9 cellular contexts compared by ENCODE assay signal in genomic region chr13:33153421-33154381, GRCh38.
DNase-seq lines count a peak whose midpoint lies in the region; ATAC-seq and TF ChIP-seq lines count a peak whose summit lies in the region.
"Had no signal": no experiment of that assay in that cellular context is flagged by ENCODE, and none has a peak within 500 bp of the region (broad histone marks: within the 10 kb centered on the region; RNA-seq: fewer than 3 reads in every experiment).

No MANE protein-coding gene starts in this region.

- H3K27me3 ChIP-seq in esophagus muscularis mucosa (no peaks in the 10 kb centered on the region), tibial nerve (no peaks in the 10 kb centered on the region)

- H3K4me1 ChIP-seq in esophagus muscularis mucosa (peaks cover 4 to 66% (median 42%) of the 10 kb centered on the region in 4 donors), tibial nerve (peaks cover 0 to 62% (median 19%) of the 10 kb centered on the region in 4 donors)

- 73% methylated on average over 16 of the region's 17 CpGs for WGBS in esophagus muscularis mucosa
- 35 to 40% methylated on average over 17 of the region's 17 CpGs for WGBS in tibial nerve, 2 donors

- no peak for TF ChIP-seq POLR2A in esophagus muscularis mucosa (IDR thresholded peaks at IDR 0.05; ENCODE audit: low read depth)
- no peak for TF ChIP-seq POLR2A in tibial nerve (IDR thresholded peaks at IDR 0.05)

- intact Hi-C loops in esophagus muscularis mucosa (cut with DNase I) = no loop called here

- H3K4me3 ChIP-seq in esophagus muscularis mucosa = no peak overlapping the region
- no peak overlapping the region for H3K4me3 ChIP-seq in tibial nerve

- TF ChIP-seq CTCF in esophagus muscularis mucosa (IDR thresholded peaks at IDR 0.05) = peak in 1 of 3 experiments; percentile 16
- TF ChIP-seq CTCF in tibial nerve (IDR thresholded peaks at IDR 0.05) = peak in 2 of 5 experiments; percentile 9 to 22

- TF ChIP-seq EP300 in esophagus muscularis mucosa (IDR thresholded peaks at IDR 0.05) = no peak
- peak in 1 of 2 donors; percentile 65 for TF ChIP-seq EP300 in tibial nerve (IDR thresholded peaks at IDR 0.05)

- H3K27ac ChIP-seq in esophagus muscularis mucosa (replicated peaks in 1 of 4) (peak overlapping the region; percentile 49 to 70 (median 52)), tibial nerve (peak overlapping the region; percentile 44 to 87 (median 66))

- H3K36me3 ChIP-seq in esophagus muscularis mucosa (peaks cover 0 to 27% (median 22%) of the 10 kb centered on the region in 4 donors), tibial nerve (peaks cover 0 to 43% (median 0%) of the 10 kb centered on the region in 3 donors)

- in situ Hi-C loops in SK-MEL-5 (cut with HindIII; ENCODE audit: low pct_unique_long_range_greater_than_20kb, low sequenced_read_pairs) = no loop called here

- no peak for ATAC-seq in HG02763 (IDR thresholded peaks at IDR 0.05; ENCODE audit: unreplicated experiment)

- H3K9me3 ChIP-seq in esophagus muscularis mucosa (no peaks in the 10 kb centered on the region), tibial nerve (no peaks in the 10 kb centered on the region)

- DNase-seq in SK-MEL-5 (ENCODE audit: low read depth, low spot score) (peak; percentile 17), esophagus muscularis mucosa (ENCODE audit: extremely low spot score) (no peak), lung microvascular endothelial cell (ENCODE audit: low read depth in 2 of 2) (peak; percentile 91 to 94), tibial nerve (ENCODE audit: low spot score in 2 of 2) (no peak), cerebellar nuclear complex (lab: John Stamatoyannopoulos, UW) (no peak), NCI-H69 (lab: John Stamatoyannopoulos, UW) (no peak)
- DNase-seq in stimulated activated naive CD4-positive, alpha-beta T cell (lab: John Stamatoyannopoulos, UW) = no peak
- DNase-seq: stimulated activated CD8-positive, alpha-beta memory T cell treated with anti-CD3 and anti-CD28 coated beads, Interleukin-4, amount 100 ng/mL, for 48 hours had no signal

Comparison
In these comparisons a context has a peak if more than half of its experiments do, and no peak if none do; other contexts are left out.
1. DNase-seq: peak in SK-MEL-5 (single experiment) and lung microvascular endothelial cell (2 of 2); none in esophagus muscularis mucosa (single experiment), tibial nerve (0 of 2), cerebellar nuclear complex (0 of 2), NCI-H69 (single experiment) and stimulated activated naive CD4-positive, alpha-beta T cell (0 of 6).